ENCODE assay signal across 18 cellular contexts in the genomic region with DNA sequence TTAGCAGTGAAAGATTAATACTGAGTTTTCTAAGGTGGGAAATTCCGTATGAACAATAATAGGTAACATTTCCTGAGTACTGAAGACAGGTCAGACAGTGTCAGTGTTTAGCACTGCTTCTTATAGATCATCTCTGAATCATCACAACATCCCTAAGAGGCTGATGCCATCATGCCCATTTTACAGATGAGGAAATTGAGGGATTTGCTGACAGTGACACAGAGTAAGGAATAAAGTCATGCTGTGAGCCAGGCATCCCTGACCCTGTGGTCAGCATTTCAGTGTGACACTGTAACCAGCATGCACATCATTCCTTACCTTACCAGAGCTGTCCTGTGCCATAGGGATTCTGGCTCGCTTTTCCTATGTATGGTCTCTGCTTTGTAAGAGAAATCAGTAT. TPM values are rescaled to one million over a fixed set of nuclear protein-coding genes. Genes with fewer than 3 reads are reported as not detected.
A peak's percentile ranks its signal among the peaks of the same experiment; 100 is the strongest.
DNase-seq lines count a peak whose midpoint lies in the region; ATAC-seq, FAIRE-seq and TF ChIP-seq lines count a peak whose summit lies in the region.
"Had no signal": no experiment of that assay in that cellular context is flagged by ENCODE, and none has a peak within 500 bp of the region (broad histone marks: within the 10 kb centered on the region; RNA-seq: fewer than 3 reads in every experiment).

No MANE protein-coding gene starts in this region.

- H2AFZ ChIP-seq in HepG2 (ENCODE audit: low read length): no peak overlapping the region
- H2AFZ ChIP-seq: GM23338 had no signal

- CTCF ChIA-PET in HepG2 (lab: Yijun Ruan, JAX; ENCODE audit: low intra/inter-chr PET ratio, low total read pairs): no interaction called here

- H3K27ac Mint-ChIP-seq in activated T-helper 17 cell treated with anti-CD3 and anti-CD28 coated beads, Interleukin-2, amount 50 U/mL, for 72 hours: no peak overlapping the region
- H3K27ac Mint-ChIP-seq: B cell; CD4-positive, alpha-beta T cell had no signal

- H3K4me2 ChIP-seq in HepG2 (ENCODE audit: low read depth, low read length): no peak overlapping the region
- H3K4me2 ChIP-seq: GM23338 had no signal

- no peaks in the 10 kb centered on the region for H3K9me3 Mint-ChIP-seq in activated T-helper 17 cell treated with anti-CD3 and anti-CD28 coated beads, Interleukin-2, amount 50 U/mL, for 72 hours
- H3K9me3 Mint-ChIP-seq: CD4-positive, alpha-beta T cell; GM23338 had no signal

- DNase-seq in HepG2 (ENCODE audit: low spot score): no peak
- no peak for DNase-seq in right lobe of liver
- DNase-seq in kidney tubule cell (ENCODE audit: low spot score): peak; percentile 69
- DNase-seq in NCI-H1930 (lab: John Stamatoyannopoulos, UW): no peak
- no peak for DNase-seq in prostate gland (ENCODE audit: low spot score)
- no peak for DNase-seq in retina
- DNase-seq: C1 segment of cervical spinal cord; Calu3; CD4-positive, alpha-beta T cell; DMS 273 treated with DMSO at 0.1 percent for 48 hours; DMS79 had no signal

- no peaks in the 10 kb centered on the region for H3K36me3 Mint-ChIP-seq in activated T-helper 17 cell treated with anti-CD3 and anti-CD28 coated beads, Interleukin-2, amount 50 U/mL, for 72 hours (ENCODE audit: low read depth)

- peaks cover 7% of the 10 kb centered on the region for H3K27me3 Mint-ChIP-seq in activated T-helper 17 cell treated with anti-CD3 and anti-CD28 coated beads, Interleukin-2, amount 50 U/mL, for 72 hours
- H3K27me3 Mint-ChIP-seq: CD4-positive, alpha-beta T cell had no signal

- no peaks in the 10 kb centered on the region for H4K20me1 ChIP-seq in HepG2 (ENCODE audit: insufficient read depth, low read length)

- ATAC-seq in HepG2 (no peak), right lobe of liver (no peak)
- ATAC-seq in activated T-helper 17 cell treated with anti-CD3 and anti-CD28 coated beads, Interleukin-2, amount 50 U/mL, for 72 hours (replicated peaks): peak; percentile 40
- ATAC-seq: GM23338 had no signal

- no peak for TF ChIP-seq POLR2A in HepG2 (IDR thresholded peaks at IDR 0.05; ENCODE audit: insufficient read depth in 1 of 2, low read depth in 2 of 2, low read length in 2 of 2)
- no peak for TF ChIP-seq POLR2A in right lobe of liver (IDR thresholded peaks at IDR 0.05)
- no peak for TF ChIP-seq POLR2A in prostate gland (IDR thresholded peaks at IDR 0.05)

- peaks cover 3% of the 10 kb centered on the region for H3K79me2 ChIP-seq in HepG2 (ENCODE audit: insufficient read depth, low read length)

- H3K4me1 ChIP-seq in HepG2 (ENCODE audit: insufficient read depth, low read length) (peaks cover 13% of the 10 kb centered on the region), right lobe of liver (no peaks in the 10 kb centered on the region), prostate gland (replicated peaks) (no peaks in the 10 kb centered on the region)

- H3K4me1 Mint-ChIP-seq in activated T-helper 17 cell treated with anti-CD3 and anti-CD28 coated beads, Interleukin-2, amount 50 U/mL, for 72 hours: no peaks in the 10 kb centered on the region
- H3K4me1 Mint-ChIP-seq: B cell had no signal

- TF ChIP-seq EP300 in HepG2 (IDR thresholded peaks at IDR 0.05; ENCODE audit: low read depth in 2 of 2, low read length in 2 of 2) (no peak), HepG2 (CRISPR knock-in tag; IDR thresholded peaks at IDR 0.05; ENCODE audit: borderline replicate concordance) (no peak)

- no peak for TF ChIP-seq RAD21 in HepG2 (CRISPR knock-in tag; IDR thresholded peaks at IDR 0.05)

- no peak for FAIRE-seq in HepG2 (lab: Jason Lieb, UNC)
- FAIRE-seq: A204.1, GM12891 had no signal

- POLR2A ChIA-PET in HepG2 (lab: Yijun Ruan, JAX): no interaction called here

- H3K4me3 ChIP-seq in HepG2 (replicated peaks in 1 of 3; ENCODE audit: insufficient read depth in 1 of 3, low read depth in 2 of 3, low read length in 3 of 3) (no peak overlapping the region), right lobe of liver (no peak overlapping the region), prostate gland (no peak overlapping the region)
- H3K4me3 ChIP-seq: GM23338, HAP-1 had no signal

- H3K27ac ChIP-seq in HepG2 (ENCODE audit: extremely low read length, insufficient read depth, low read length) (no peak overlapping the region), right lobe of liver (no peak overlapping the region), prostate gland (no peak overlapping the region)

- H3K9ac ChIP-seq in HepG2 (ENCODE audit: insufficient read depth, low read depth, low read length): no peak overlapping the region

- peaks cover 2 to 23% of the 10 kb centered on the region in 2 experiments; a peak in 4 of 5 replicates for H3K36me3 ChIP-seq in HepG2 (replicated peaks in 1 of 2; ENCODE audit: control insufficient read depth in 1 of 2, insufficient read depth in 2 of 2, low read length in 2 of 2)
- no peaks in the 10 kb centered on the region for H3K36me3 ChIP-seq in right lobe of liver
- no peaks in the 10 kb centered on the region for H3K36me3 ChIP-seq in prostate gland
- H3K36me3 ChIP-seq: HAP-1 had no signal

- TF ChIP-seq CTCF in HepG2 (CRISPR knock-in tag; IDR thresholded peaks at IDR 0.05): no peak
- no peak for TF ChIP-seq CTCF in right lobe of liver (IDR thresholded peaks at IDR 0.05)
- no peak for TF ChIP-seq CTCF in prostate gland (IDR thresholded peaks at IDR 0.05)

- in situ Hi-C loops in HepG2 (cut with HindIII; ENCODE audit: extremely low pct_ligation_motif_present, low pct_unique_long_range_greater_than_20kb): no loop called here

- WGBS in HepG2 (ENCODE audit: low lambda C conversion rate): 58% methylated on average over 2 of the region's 2 CpGs
- 88% methylated on average over 2 of the region's 2 CpGs for WGBS in right lobe of liver (ENCODE audit: insufficient coverage, low coverage, low lambda C conversion rate, missing lambda C conversion rate)
- 53% methylated on average over 2 of the region's 2 CpGs for WGBS in prostate gland

- H3K27me3 ChIP-seq in HepG2 (ENCODE audit: control insufficient read depth in 1 of 2, insufficient read depth in 2 of 2, low read length in 2 of 2) (no peaks in the 10 kb centered on the region), right lobe of liver (no peaks in the 10 kb centered on the region), prostate gland (replicated peaks; ENCODE audit: insufficient read depth) (no peaks in the 10 kb centered on the region)

- BruUV-seq in HepG2 (replicated peaks; lab: Mats Ljungman, UMichigan): no TSS peak

- intact Hi-C loops in HepG2 (cut with micrococcal nuclease; ENCODE audit: unreplicated experiment) (no loop called here), right lobe of liver (cut with DNase I) (no loop called here), prostate gland (cut with DNase I) (no loop called here)

- H3K9me3 ChIP-seq in HepG2 (ENCODE audit: low read length): no peaks in the 10 kb centered on the region
- no peaks in the 10 kb centered on the region for H3K9me3 ChIP-seq in right lobe of liver
- no peaks in the 10 kb centered on the region for H3K9me3 ChIP-seq in prostate gland
- H3K9me3 ChIP-seq: HAP-1 had no signal

- no peak overlapping the region for H3K4me3 Mint-ChIP-seq in activated T-helper 17 cell treated with anti-CD3 and anti-CD28 coated beads, Interleukin-2, amount 50 U/mL, for 72 hours
- H3K4me3 Mint-ChIP-seq: B cell; CD4-positive, alpha-beta T cell; GM23338 had no signal

TF ChIP-seq in HepG2, 621 proteins besides CTCF, POLR2A, EP300 and RAD21:
- peak; percentile 86 for TF ChIP-seq ZNF629 (CRISPR knock-in tag; conservative IDR thresholded peaks at IDR 0.05)
- TF ChIP-seq, protein P1, sequence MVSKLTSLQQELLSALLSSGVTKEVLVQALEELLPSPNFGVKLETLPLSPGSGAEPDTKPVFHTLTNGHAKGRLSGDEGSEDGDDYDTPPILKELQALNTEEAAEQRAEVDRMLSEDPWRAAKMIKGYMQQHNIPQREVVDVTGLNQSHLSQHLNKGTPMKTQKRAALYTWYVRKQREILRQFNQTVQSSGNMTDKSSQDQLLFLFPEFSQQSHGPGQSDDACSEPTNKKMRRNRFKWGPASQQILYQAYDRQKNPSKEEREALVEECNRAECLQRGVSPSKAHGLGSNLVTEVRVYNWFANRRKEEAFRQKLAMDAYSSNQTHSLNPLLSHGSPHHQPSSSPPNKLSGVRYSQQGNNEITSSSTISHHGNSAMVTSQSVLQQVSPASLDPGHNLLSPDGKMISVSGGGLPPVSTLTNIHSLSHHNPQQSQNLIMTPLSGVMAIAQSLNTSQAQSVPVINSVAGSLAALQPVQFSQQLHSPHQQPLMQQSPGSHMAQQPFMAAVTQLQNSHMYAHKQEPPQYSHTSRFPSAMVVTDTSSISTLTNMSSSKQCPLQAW (CRISPR knock-in tag; IDR thresholded peaks at IDR 0.05): no peak

RNA-seq across cellular contexts. Expression of a gene that starts 44.5 kb away (rescaled TPM):
- total RNA-seq in HepG2 (2016; rRNA removed; fragmentation: Illumina TruSeq; extraction: Trizol): 34.0 and 35.9 TPM in 2 replicates
- 9.8 and 10.3 TPM in 2 replicates for total RNA-seq in HepG2 (2016; cell fraction: cytosol; rRNA removed; fragmentation: Illumina TruSeq; extraction: Trizol; ENCODE audit: low read depth)
- total RNA-seq in HepG2 (2016; cell fraction: insoluble cytoplasmic fraction; rRNA removed; fragmentation: Illumina TruSeq; extraction: Trizol): 31.5 and 34.0 TPM in 2 replicates
- 20.5 and 22.7 TPM in 2 replicates for total RNA-seq in HepG2 (2016; cell fraction: membrane; rRNA removed; fragmentation: Illumina TruSeq; extraction: Trizol)
- 55.4 and 57.3 TPM in 2 replicates for total RNA-seq in HepG2 (2016; cell fraction: nucleus; rRNA removed; fragmentation: Illumina TruSeq; extraction: Trizol)
- polyA plus RNA-seq in HepG2 (2011; rRNA removed): 29.7 and 35.7 TPM in 2 replicates
- 13.7 and 17.4 TPM in 2 replicates for polyA plus RNA-seq in HepG2 (2011; cell fraction: cytosol; rRNA removed)
- 118 and 123 TPM in 2 replicates for polyA plus RNA-seq in HepG2 (2011; cell fraction: nucleus; rRNA removed)
- polyA plus RNA-seq in HepG2 (2012): 22.5 and 22.9 TPM in 2 replicates
- polyA plus RNA-seq in HepG2 (2016; cell fraction: cytosol; fragmentation: Illumina TruSeq; extraction: Trizol; ENCODE audit: low read depth): 2.1 and 3.1 TPM in 2 replicates
- 22.5 and 24.6 TPM in 2 replicates for polyA plus RNA-seq in HepG2 (2016; cell fraction: insoluble cytoplasmic fraction; fragmentation: Illumina TruSeq; extraction: Trizol; ENCODE audit: low read depth)
- 6.5 and 7.3 TPM in 2 replicates for polyA plus RNA-seq in HepG2 (2016; cell fraction: membrane; fragmentation: Illumina TruSeq; extraction: Trizol; ENCODE audit: low read depth)
- 54.2 and 58.8 TPM in 2 replicates for polyA plus RNA-seq in HepG2 (2016; cell fraction: nucleus; fragmentation: Illumina TruSeq; extraction: Trizol; ENCODE audit: insufficient read depth, low read depth)
- 25.2 and 80.2 TPM in 2 replicates for polyA minus RNA-seq in HepG2 (2011; rRNA and poly(A)+ RNA removed; ENCODE audit: low replicate concordance)
- polyA minus RNA-seq in HepG2 (2011; cell fraction: cytosol; rRNA and poly(A)+ RNA removed): 15.7 and 16.1 TPM in 2 replicates
- 128 and 136 TPM in 2 replicates for polyA minus RNA-seq in HepG2 (2011; cell fraction: nucleus; rRNA and poly(A)+ RNA removed)
- total RNA-seq in right lobe of liver: 10 to 100 TPM; 17.4 to 55.0 (median 33.9) TPM
- total RNA-seq in activated T-helper 17 cell treated with anti-CD3 and anti-CD28 coated beads, Interleukin-2, amount 50 U/mL, for 72 hours: 1 to 10 TPM; 1.5 to 2.0 TPM
- total RNA-seq in prostate gland: 10 to 100 TPM; 13.9 to 39.1 TPM
- total RNA-seq: G401 had no signal
